In the genomic region with DNA sequence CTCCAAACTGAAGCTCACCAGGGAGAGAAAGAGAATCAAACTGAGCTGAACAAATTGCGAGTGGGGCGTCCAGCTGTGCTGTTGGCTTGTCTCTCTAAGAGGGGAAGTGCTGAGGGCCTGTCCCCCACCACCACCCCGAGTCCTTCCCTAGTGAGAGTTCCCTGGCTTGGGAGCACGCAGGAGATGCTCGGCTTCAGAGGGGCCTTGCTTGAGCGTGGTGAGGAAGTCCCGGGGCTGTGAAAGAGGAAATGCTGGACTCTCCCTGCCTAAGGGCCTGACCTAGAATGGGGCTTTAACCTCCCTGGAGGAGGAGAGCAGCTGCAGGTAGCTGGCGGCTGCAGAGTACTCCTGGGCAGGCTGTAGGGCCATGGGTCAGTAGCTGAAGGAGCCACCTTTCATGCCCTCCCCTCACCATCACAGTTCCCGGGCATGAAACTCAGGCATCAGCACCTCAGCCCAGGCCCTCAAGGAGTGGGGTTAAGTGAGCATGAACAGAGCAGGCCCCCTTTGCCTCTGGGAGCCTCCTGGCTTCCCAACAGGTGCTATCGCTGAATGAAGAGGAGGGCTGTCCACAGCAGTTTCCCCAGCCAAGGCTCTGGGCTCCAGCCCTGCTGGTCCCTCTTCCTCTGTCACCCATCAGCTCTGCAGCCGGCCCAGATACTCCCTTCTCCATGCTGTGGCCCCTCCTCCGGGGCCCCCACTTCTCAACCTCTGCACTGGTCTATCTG, we compare ENCODE assay signal across 10 cellular contexts.
DNase-seq lines count a peak whose midpoint lies in the region; ATAC-seq, FAIRE-seq and TF ChIP-seq lines count a peak whose summit lies in the region.
"Had no signal": no experiment of that assay in that cellular context is flagged by ENCODE, and none has a peak within 500 bp of the region (broad histone marks: within the 10 kb centered on the region; RNA-seq: fewer than 3 reads in every experiment).

No MANE protein-coding gene starts in this region.

- H3K4me1 ChIP-seq in HEK293 (ENCODE audit: control insufficient read depth, insufficient read depth, low read length): peaks cover 9% of the 10 kb centered on the region
- peaks cover 18 to 23% of the 10 kb centered on the region in 2 donors for H3K4me1 ChIP-seq in gastrocnemius medialis
- peaks cover 6 to 18% of the 10 kb centered on the region in 2 donors for H3K4me1 ChIP-seq in kidney (ENCODE audit: control insufficient read depth in 1 of 2, insufficient read depth in 1 of 2, low read depth in 1 of 2, low read length in 2 of 2)

- DNase-seq in UCSD-AML1 (lab: John Stamatoyannopoulos, UW; ENCODE audit: unreplicated experiment) (peak; percentile 62), gastrocnemius medialis (peak in 1 of 2 donors; percentile 52), kidney (no peak), WERI-Rb-1 (no peak), DMS153 (lab: John Stamatoyannopoulos, UW) (no peak)

- H3K36me3 ChIP-seq in HEK293 (ENCODE audit: control insufficient read depth in 2 of 2, insufficient read depth in 1 of 2, low read length in 2 of 2) (no peaks in the 10 kb centered on the region), gastrocnemius medialis (no peaks in the 10 kb centered on the region), kidney (ENCODE audit: control insufficient read depth in 1 of 2, insufficient read depth in 2 of 2, low read length in 2 of 2) (no peaks in the 10 kb centered on the region), WERI-Rb-1 (no peaks in the 10 kb centered on the region)

- H3K27ac ChIP-seq in HEK293 (ENCODE audit: extremely low read depth, low read depth, low read length) (peak overlapping the region; percentile 40; the same call in 1 of the 2 replicates), layer of hippocampus (ENCODE audit: low read depth, low read length) (peak overlapping the region; percentile 58), gastrocnemius medialis (peak overlapping the region; percentile 52 to 61 (median 56)), kidney (ENCODE audit: low read depth in 2 of 2, low read length in 2 of 2) (peak overlapping the region in 1 of 2 donors; percentile 65), WERI-Rb-1 (no peak overlapping the region)

- POLR2A ChIA-PET in HEK293 (lab: Yijun Ruan, JAX): no interaction called here

- CTCF ChIA-PET in HEK293 (lab: Yijun Ruan, JAX): interaction anchor here (0.6 to 0.7 kb wide), 2 partner anchors 402 to 662 kb away, joined by 3 to 5 read pairs; no protein-coding TSS in a partner anchor

- in situ Hi-C loops in gastrocnemius medialis (cut with MboI; ENCODE audit: low sequenced_read_pairs in 4 of 4): no loop called here

- H3K27me3 ChIP-seq in layer of hippocampus (ENCODE audit: control insufficient read depth, insufficient read depth, low read length): no peaks in the 10 kb centered on the region
- no peaks in the 10 kb centered on the region for H3K27me3 ChIP-seq in gastrocnemius medialis
- no peaks in the 10 kb centered on the region for H3K27me3 ChIP-seq in WERI-Rb-1 (ENCODE audit: insufficient read depth, low read depth, severe bottlenecking)

- TF ChIP-seq CTCF in HEK293 (tag by site-specific recombination; IDR thresholded peaks at IDR 0.05): no peak
- TF ChIP-seq CTCF in gastrocnemius medialis (IDR thresholded peaks at IDR 0.05 in 4 of 5, conservative IDR thresholded peaks at IDR 0.05 in 1 of 5): no peak
- no peak for TF ChIP-seq CTCF in kidney (IDR thresholded peaks at IDR 0.05; ENCODE audit: borderline replicate concordance, extremely low read depth, insufficient read depth)
- TF ChIP-seq CTCF in WERI-Rb-1 (IDR thresholded peaks at IDR 0.05; ENCODE audit: low read depth, low read length): no peak

- intact Hi-C loops in gastrocnemius medialis (cut with DNase I; ENCODE audit: low total_unique reads): no loop called here
- intact Hi-C loops in kidney (cut with DNase I): no loop called here

- H3K4me3 ChIP-seq in HEK293 (ENCODE audit: low read depth, low read length): no peak overlapping the region
- no peak overlapping the region for H3K4me3 ChIP-seq in gastrocnemius medialis
- no peak overlapping the region for H3K4me3 ChIP-seq in kidney (ENCODE audit: low read length in 2 of 2)
- H3K4me3 ChIP-seq in WERI-Rb-1 (ENCODE audit: low read depth, low read length): no peak overlapping the region

- no peak for TF ChIP-seq POLR2A in gastrocnemius medialis (IDR thresholded peaks at IDR 0.05)

- no peak overlapping the region for H3K9ac ChIP-seq in kidney (ENCODE audit: low read length in 2 of 2)

- ATAC-seq in gastrocnemius medialis: peak in 1 of 2 donors; percentile 7
- ATAC-seq in HG02623 (IDR thresholded peaks at IDR 0.05; ENCODE audit: unreplicated experiment): no peak
- ATAC-seq: SK-N-SH treated with all-trans-retinoic acid at 6 μM for 48 hours had no signal

- FAIRE-seq in kidney (lab: Jason Lieb, UNC): no peak
- FAIRE-seq: endothelial cell of umbilical vein had no signal

- no peaks in the 10 kb centered on the region for H3K9me3 ChIP-seq in HEK293 (ENCODE audit: control insufficient read depth, insufficient read depth, low read depth, low read length)
- H3K9me3 ChIP-seq in gastrocnemius medialis: no peaks in the 10 kb centered on the region
- H3K9me3 ChIP-seq in kidney (ENCODE audit: control insufficient read depth in 1 of 2, low read length in 2 of 2): no peaks in the 10 kb centered on the region
- peaks cover 2% of the 10 kb centered on the region for H3K9me3 ChIP-seq in WERI-Rb-1 (ENCODE audit: severe bottlenecking)

TF ChIP-seq in HEK293, 187 proteins besides CTCF, POLR2A, EP300 and RAD21:
- TF ChIP-seq ZIC2 (tag by site-specific recombination; IDR thresholded peaks at IDR 0.05) (peak; percentile 78), ZNF843 (tag by site-specific recombination; IDR thresholded peaks at IDR 0.05) (no peak)
